Comparison of ENCODE assay signal across 10 cellular contexts in the genomic region with DNA sequence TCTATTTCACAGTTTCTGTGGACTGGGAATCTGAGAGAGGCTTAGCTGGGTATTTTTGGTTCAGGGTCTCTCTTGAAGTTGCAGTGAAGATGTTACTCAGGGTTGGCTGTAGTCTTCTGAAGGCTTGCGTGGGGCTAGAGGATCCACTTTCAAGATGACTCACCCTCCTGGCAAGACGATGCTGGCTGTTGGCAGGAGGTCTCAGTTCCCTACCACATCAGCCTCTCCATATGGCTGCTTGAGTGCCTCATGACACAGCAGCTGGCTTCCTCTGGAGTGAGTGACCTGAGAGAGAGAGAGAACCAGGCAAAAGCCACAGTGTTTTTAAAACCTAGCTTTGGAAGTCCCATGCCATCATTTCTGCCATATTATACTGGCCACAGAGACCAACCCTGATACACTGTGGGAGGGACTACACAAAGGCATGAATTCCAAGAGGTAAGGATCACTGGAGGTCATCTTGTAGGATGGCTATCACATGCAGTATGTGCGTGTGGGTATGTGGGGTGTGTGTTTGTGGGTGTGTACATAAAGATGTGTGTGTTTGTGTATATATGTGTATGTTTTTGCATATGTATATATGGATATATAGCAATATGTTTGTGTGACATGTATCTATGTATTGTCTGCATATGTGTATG. TPM values are rescaled to one million over a fixed set of nuclear protein-coding genes. Genes with fewer than 3 reads are reported as not detected.
A peak's percentile ranks its signal among the peaks of the same experiment; 100 is the strongest.
DNase-seq lines count a peak whose midpoint lies in the region; ATAC-seq and TF ChIP-seq lines count a peak whose summit lies in the region.
"Had no signal": no experiment of that assay in that cellular context is flagged by ENCODE, and none has a peak within 500 bp of the region (broad histone marks: within the 10 kb centered on the region; RNA-seq: fewer than 3 reads in every experiment).

No MANE protein-coding gene starts in this region.

- peak overlapping the region; percentile 39 for H3K4me2 ChIP-seq in KMS-11
- H3K4me2 ChIP-seq: PC-9 had no signal

- H3K4me3 ChIP-seq in KMS-11 (IDR thresholded peaks at IDR 0.05; ENCODE audit: insufficient read depth, low read depth, low read length) (no peak overlapping the region), lung (no peak overlapping the region), coronary artery (no peak overlapping the region)
- H3K4me3 ChIP-seq: PC-9, thoracic aorta had no signal

- H3K9me3 ChIP-seq in lung (ENCODE audit: control insufficient read depth in 2 of 2, insufficient read depth in 1 of 2, low read length in 1 of 2), result peaks cover 0 to 2% of the 10 kb centered on the region in 2 donors
- H3K9me3 ChIP-seq: thoracic aorta had no signal

- no peak for TF ChIP-seq CTCF in KMS-11 (conservative IDR thresholded peaks at IDR 0.05; ENCODE audit: low read depth, low read length)
- TF ChIP-seq CTCF in lung (IDR thresholded peaks at IDR 0.05; ENCODE audit: control extremely low read depth, extremely low read depth), result no peak
- TF ChIP-seq CTCF in coronary artery (IDR thresholded peaks at IDR 0.05), result no peak

- no peaks in the 10 kb centered on the region for H3K27me3 ChIP-seq in KMS-11 (ENCODE audit: insufficient read depth, low read depth)
- no peaks in the 10 kb centered on the region for H3K27me3 ChIP-seq in lung (ENCODE audit: control insufficient read depth, insufficient read depth)

- DNase-seq in GM04504 (ENCODE audit: low read depth) (peak; percentile 94), amniotic epithelial cell (ENCODE audit: low read depth) (peak; percentile 88), lung (ENCODE audit: low spot score) (peak; percentile 60), coronary artery (ENCODE audit: low spot score) (no peak), NAMALWA (ENCODE audit: low spot score) (no peak)
- no peak for DNase-seq in activated CD4-positive, alpha-beta T cell treated with anti-CD3 and anti-CD28 coated beads, Interleukin-2, amount 50 U/mL, for 1 hour

- no peaks in the 10 kb centered on the region for H4K20me1 ChIP-seq in KMS-11 (ENCODE audit: insufficient read depth)

- H2AFZ ChIP-seq in KMS-11 (ENCODE audit: low read depth), result no peak overlapping the region
- H2AFZ ChIP-seq: PC-9 had no signal

- WGBS in lung, 2 donors, result 48 to 54% methylated on average over 3 of the region's 3 CpGs

- peaks cover 23% of the 10 kb centered on the region for H3K4me1 ChIP-seq in KMS-11 (ENCODE audit: low read depth, poor library complexity, severe bottlenecking)
- peaks cover 0 to 9% of the 10 kb centered on the region in 2 donors for H3K4me1 ChIP-seq in lung (ENCODE audit: control insufficient read depth in 2 of 2, insufficient read depth in 2 of 2, low read length in 2 of 2)

- peak; percentile 89 for ATAC-seq in GM21825 (IDR thresholded peaks at IDR 0.05; ENCODE audit: unreplicated experiment)
- ATAC-seq in lung (ENCODE audit: insufficient read depth, low FRiP score), result peak; percentile 61

- H3K9ac ChIP-seq in KMS-11, result no peak overlapping the region

- H3K27ac ChIP-seq in KMS-11 (peak overlapping the region; percentile 23; the same call in 1 of the 2 replicates), lung (ENCODE audit: low read depth in 1 of 2, low read length in 1 of 2) (no peak overlapping the region), coronary artery (no peak overlapping the region)
- H3K27ac ChIP-seq: PC-9, thoracic aorta had no signal

- H3K36me3 ChIP-seq in KMS-11 (ENCODE audit: insufficient read depth) (no peaks in the 10 kb centered on the region), lung (ENCODE audit: control insufficient read depth in 2 of 2, insufficient read depth in 2 of 2, low read length in 2 of 2) (peaks cover 0 to 2% of the 10 kb centered on the region in 2 donors)
- H3K36me3 ChIP-seq: thoracic aorta had no signal

- H3K79me2 ChIP-seq in KMS-11 (ENCODE audit: insufficient read depth, low read depth), result no peaks in the 10 kb centered on the region

RNA-seq across cellular contexts. Expression of a gene that starts 25.1 kb away (rescaled TPM):
- 10 to 100 TPM; 73.7 to 78.6 TPM for total RNA-seq in lung
- 10 to 100 TPM; 82.9 to 89.7 TPM for polyA plus RNA-seq in lung

RNA-seq across cellular contexts. Expression of a gene that starts 30.1 kb away (rescaled TPM):
- total RNA-seq in lung, result not detected
- polyA plus RNA-seq in lung, result not detected
- total RNA-seq: PC-9, thoracic aorta had no signal

RNA-seq across cellular contexts. Expression of a gene that starts 53.4 kb away (rescaled TPM):
- total RNA-seq in lung, result 1 to 10 TPM in 1 of 2 donors, under 1 TPM in 1; 0.21 to 2.6 TPM
- polyA plus RNA-seq in lung, result under 1 TPM; 0.11 to 0.22 TPM
- total RNA-seq: PC-9, thoracic aorta had no signal

RNA-seq across cellular contexts. Expression of a gene that starts 55.5 kb away (rescaled TPM):
- total RNA-seq in lung, result 10 to 100 TPM; 23.9 to 88.7 TPM
- 100 to 1,000 TPM in 1 of 2 donors, 10 to 100 TPM in 1; 27.2 to 108 TPM for polyA plus RNA-seq in lung
- total RNA-seq: PC-9 had no signal

Comparison
In these comparisons a context has a peak if more than half of its experiments do, and no peak if none do; other contexts are left out.
1. DNase-seq: peak in GM04504 (single experiment), amniotic epithelial cell (single experiment) and lung (single experiment); none in coronary artery (single experiment), activated CD4-positive, alpha-beta T cell treated with anti-CD3 and anti-CD28 coated beads, Interleukin-2, amount 50 U/mL, for 1 hour (single experiment) and NAMALWA (single experiment).